Comparison of ENCODE assay signal across 8 cellular contexts in genomic region chr1:203278087-203278884, GRCh38. TPM values are rescaled to one million over a fixed set of nuclear protein-coding genes. Genes with fewer than 3 reads are reported as not detected.
DNase-seq lines count a peak whose midpoint lies in the region; ATAC-seq and TF ChIP-seq lines count a peak whose summit lies in the region.

No MANE protein-coding gene starts in this region.

- TF ChIP-seq CTCF in CD8-positive, alpha-beta T cell (IDR thresholded peaks at IDR 0.05): no peak
- TF ChIP-seq CTCF in fibroblast of the aortic adventitia (IDR thresholded peaks at IDR 0.05; ENCODE audit: insufficient read depth, low read length): no peak
- TF ChIP-seq CTCF in nephron (IDR thresholded peaks at IDR 0.05; ENCODE audit: unreplicated experiment in 3 of 3): no peak

- no peak overlapping the region for H3K27ac ChIP-seq in CD8-positive, alpha-beta T cell (ENCODE audit: low read depth, low read length)

- intact Hi-C loops in CD8-positive, alpha-beta T cell (cut with DNase I, micrococcal nuclease): loop anchor here in 1 of 2 experiments (1.0 kb wide), 1 partner anchor 9 kb away; no protein-coding TSS in a partner anchor
- intact Hi-C loops in activated CD4-positive, alpha-beta memory T cell treated with anti-CD3 and anti-CD28 coated beads for 36 hours (cut with micrococcal nuclease): loop anchor here (1.0 kb wide), 1 partner anchor 11 kb away; no protein-coding TSS in a partner anchor

- ATAC-seq in CD8-positive, alpha-beta T cell: peak; percentile 53
- ATAC-seq in HG02840 (IDR thresholded peaks at IDR 0.05; ENCODE audit: low FRiP score, unreplicated experiment) (no peak), GM19452 (IDR thresholded peaks at IDR 0.05; ENCODE audit: unreplicated experiment) (no peak)

- no peaks in the 10 kb centered on the region for H3K9me3 Mint-ChIP-seq in CD8-positive, alpha-beta T cell
- H3K9me3 Mint-ChIP-seq in activated CD4-positive, alpha-beta memory T cell treated with anti-CD3 and anti-CD28 coated beads for 36 hours: no peaks in the 10 kb centered on the region
- no peaks in the 10 kb centered on the region for H3K9me3 Mint-ChIP-seq in nephron

- no peak overlapping the region for H3K4me3 ChIP-seq in CD8-positive, alpha-beta T cell (ENCODE audit: low read depth, low read length)
- H3K4me3 ChIP-seq in MG63: no peak overlapping the region
- H3K4me3 ChIP-seq in fibroblast of the aortic adventitia (ENCODE audit: low read depth, low read length): peak overlapping the region; percentile 46

- DNase-seq in CD8-positive, alpha-beta T cell: no peak
- DNase-seq in MG63 (peak; percentile 79), fibroblast of the aortic adventitia (ENCODE audit: low read depth) (peak; percentile 88), COLO668 (lab: John Stamatoyannopoulos, UW; ENCODE audit: unreplicated experiment) (no peak)
- no peak for DNase-seq in activated CD4-positive, alpha-beta memory T cell treated with anti-CD3 and anti-CD28 coated beads for 36 hours

- peaks cover 36% of the 10 kb centered on the region for H3K4me1 ChIP-seq in CD8-positive, alpha-beta T cell (ENCODE audit: insufficient read depth, low read length)

- H3K9me3 ChIP-seq in CD8-positive, alpha-beta T cell (ENCODE audit: low read length): no peaks in the 10 kb centered on the region
- no peaks in the 10 kb centered on the region for H3K9me3 ChIP-seq in MG63

- CTCF ChIA-PET in CD8-positive, alpha-beta T cell (lab: Charles Lee): interaction anchor here (0.8 to 22.4 kb wide), 9 partner anchors 7 to 210 kb away, joined by 3 to 908 read pairs (median 39); partner anchors contain the start of genes BTG2 and FMOD
- CTCF ChIA-PET in activated CD4-positive, alpha-beta memory T cell treated with anti-CD3 and anti-CD28 coated beads for 36 hours (lab: Charles Lee): interaction anchor here (0.7 to 21.6 kb wide), 6 partner anchors 5 to 61 kb away, joined by 3 to 356 read pairs (median 12); no protein-coding TSS in a partner anchor

- POLR2A ChIA-PET in CD8-positive, alpha-beta T cell (lab: Charles Lee): interaction anchor here (0.7 to 10.6 kb wide), 6 partner anchors 9 to 46 kb away, joined by 3 to 92 read pairs (median 28); partner anchors contain the start of gene BTG2
- POLR2A ChIA-PET in activated CD4-positive, alpha-beta memory T cell treated with anti-CD3 and anti-CD28 coated beads for 36 hours (lab: Charles Lee): interaction anchor here (0.8 to 3.6 kb wide), 5 partner anchors 10 to 48 kb away, joined by 3 to 47 read pairs (median 8); partner anchors contain the start of gene BTG2

- H3K27me3 Mint-ChIP-seq in CD8-positive, alpha-beta T cell (ENCODE audit: low read depth): no peaks in the 10 kb centered on the region
- no peaks in the 10 kb centered on the region for H3K27me3 Mint-ChIP-seq in activated CD4-positive, alpha-beta memory T cell treated with anti-CD3 and anti-CD28 coated beads for 36 hours
- no peaks in the 10 kb centered on the region for H3K27me3 Mint-ChIP-seq in nephron (ENCODE audit: low read depth)

- H3K36me3 ChIP-seq in CD8-positive, alpha-beta T cell (ENCODE audit: insufficient read depth, low read length): no peaks in the 10 kb centered on the region
- no peaks in the 10 kb centered on the region for H3K36me3 ChIP-seq in MG63

- H3K4me1 Mint-ChIP-seq in CD8-positive, alpha-beta T cell (ENCODE audit: low read depth): peaks cover 52% of the 10 kb centered on the region
- H3K4me1 Mint-ChIP-seq in activated CD4-positive, alpha-beta memory T cell treated with anti-CD3 and anti-CD28 coated beads for 36 hours (ENCODE audit: low read depth): peaks cover 65% of the 10 kb centered on the region
- H3K4me1 Mint-ChIP-seq in nephron: peaks cover 85% of the 10 kb centered on the region

- no peaks in the 10 kb centered on the region for H3K36me3 Mint-ChIP-seq in CD8-positive, alpha-beta T cell
- H3K36me3 Mint-ChIP-seq in activated CD4-positive, alpha-beta memory T cell treated with anti-CD3 and anti-CD28 coated beads for 36 hours: no peaks in the 10 kb centered on the region
- H3K36me3 Mint-ChIP-seq in nephron (ENCODE audit: low read depth): no peaks in the 10 kb centered on the region

- H3K27ac Mint-ChIP-seq in CD8-positive, alpha-beta T cell: peak overlapping the region; percentile 86
- peak overlapping the region; percentile 85 for H3K27ac Mint-ChIP-seq in activated CD4-positive, alpha-beta memory T cell treated with anti-CD3 and anti-CD28 coated beads for 36 hours
- H3K27ac Mint-ChIP-seq in nephron: peak overlapping the region; percentile 88 to 96 (median 94)

- peak overlapping the region; percentile 30 for H3K4me3 Mint-ChIP-seq in CD8-positive, alpha-beta T cell
- peak overlapping the region; percentile 44 for H3K4me3 Mint-ChIP-seq in activated CD4-positive, alpha-beta memory T cell treated with anti-CD3 and anti-CD28 coated beads for 36 hours
- peak overlapping the region; percentile 22 to 46 (median 30) for H3K4me3 Mint-ChIP-seq in nephron

- H3K27me3 ChIP-seq in CD8-positive, alpha-beta T cell (ENCODE audit: insufficient read depth, low read length): no peaks in the 10 kb centered on the region
- H3K27me3 ChIP-seq in MG63: no peaks in the 10 kb centered on the region

RNA-seq across cellular contexts. Expression of gene BTG2, which starts 27.0 kb away (rescaled TPM):
- total RNA-seq in CD8-positive, alpha-beta T cell: 100 to 1,000 TPM; 751 to 765 TPM
- 0.10 and 2.0 TPM in 2 replicates for total RNA-seq in MG63 (2014; rRNA removed; shearing (Covaris generic); ENCODE audit: low replicate concordance)
- total RNA-seq in activated CD4-positive, alpha-beta memory T cell treated with anti-CD3 and anti-CD28 coated beads for 36 hours: 100 to 1,000 TPM; 150 TPM
- total RNA-seq in fibroblast of the aortic adventitia (ENCODE audit: low replicate concordance): 16.7 and 18.2 TPM in 2 replicates

RNA-seq across cellular contexts. Expression of gene CHIT1, which starts 48.8 kb away (rescaled TPM):
- under 1 TPM; 0.39 to 0.60 TPM for total RNA-seq in CD8-positive, alpha-beta T cell
- total RNA-seq in MG63 (2014; rRNA removed; shearing (Covaris generic); ENCODE audit: low replicate concordance): not detected in 2 replicates
- total RNA-seq in activated CD4-positive, alpha-beta memory T cell treated with anti-CD3 and anti-CD28 coated beads for 36 hours: under 1 TPM; 0.19 to 0.53 TPM
- total RNA-seq in fibroblast of the aortic adventitia (ENCODE audit: low replicate concordance): not detected in 2 replicates

Comparison
In these comparisons a context has a peak if more than half of its experiments do, and no peak if none do; other contexts are left out.
1. DNase-seq: peak in MG63 (single experiment) and fibroblast of the aortic adventitia (single experiment); none in CD8-positive, alpha-beta T cell (0 of 7), activated CD4-positive, alpha-beta memory T cell treated with anti-CD3 and anti-CD28 coated beads for 36 hours (single experiment) and COLO668 (single experiment).
2. RNA of gene BTG2, which starts 27.0 kb away (total RNA-seq): 751 to 765 TPM in CD8-positive, alpha-beta T cell; 150 TPM in activated CD4-positive, alpha-beta memory T cell treated with anti-CD3 and anti-CD28 coated beads for 36 hours, 16.7 to 18.2 TPM in fibroblast of the aortic adventitia and 0.10 to 2.0 TPM in MG63; every median in the first group is over 4 times any median in the second.
3. Peak in every context shown above with its lines, with median percentiles within 50 percentile points of each other: H3K27ac Mint-ChIP-seq and H3K4me3 Mint-ChIP-seq.